In genomic region chr7:21051865-21052264, GRCh38 we compare ENCODE assay signal across 39 cellular contexts.
"Had no signal": no experiment of that assay in that cellular context is flagged by ENCODE, and none has a peak within 500 bp of the region (broad histone marks: within the 10 kb centered on the region; RNA-seq: fewer than 3 reads in every experiment).

No MANE protein-coding gene starts in this region.

- H3K27ac Mint-ChIP-seq: activated naive CD4-positive, alpha-beta T cell treated with anti-CD3 and anti-CD28 coated beads for 36 hours; activated naive CD4-positive, alpha-beta T cell treated with anti-CD3 and anti-CD28 coated beads, Interleukin-2, amount 10 ng/mL, durations not matched to agents 7 days and 5 days; activated naive CD4-positive, alpha-beta T cell treated with anti-CD3 and anti-CD28 coated beads, Interleukin-2, amount 50 U/mL, for 24 hours; activated naive CD4-positive, alpha-beta T cell treated with anti-CD3 and anti-CD28 coated beads, Interleukin-2, amount 50 U/mL, for 72 hours; activated naive CD8-positive, alpha-beta T cell; activated naive CD8-positive, alpha-beta T cell treated with anti-CD3 and anti-CD28 coated beads for 36 hours; activated naive CD8-positive, alpha-beta T cell treated with anti-CD3 and anti-CD28 coated beads, Interleukin-2, amount 10 ng/mL, durations not matched to agents 7 days and 5 days; activated naive CD8-positive, alpha-beta T cell treated with anti-CD3 and anti-CD28 coated beads, Interleukin-2, amount 50 U/mL, for 24 hours; activated T-cell treated with anti-CD3 and anti-CD28 coated beads, Interleukin-2, amount 50 U/mL, for 24 hours; activated T-cell treated with anti-CD3 and anti-CD28 coated beads, Interleukin-2, amount 50 U/mL, for 72 hours; activated T-helper 1 cell treated with anti-CD3 and anti-CD28 coated beads, Interleukin-12 subunit alpha, Interleukin-12 subunit beta, Interleukin-2, Interleukin-4 antibody, amounts not matched to agents 30 ng/mL and 10 ng/mL and 1 ng/mL, durations not matched to agents 14 hours and 24 hours and 36 hours; activated T-helper 17 cell treated with anti-CD3 and anti-CD28 coated beads, Interleukin-2, amount 50 U/mL, for 72 hours; activated T-helper 2 cell treated with anti-CD3 and anti-CD28 coated beads, Interferon-gamma antibody, Interleukin-2, Interleukin-4, amounts not matched to agents 10 μg/mL and 5 μg/mL and 100 μg/mL, durations not matched to agents 14 hours and 24 hours and 36 hours; brain had no signal

- H3K9me3 Mint-ChIP-seq: activated naive CD4-positive, alpha-beta T cell treated with anti-CD3 and anti-CD28 coated beads for 36 hours; activated naive CD4-positive, alpha-beta T cell treated with anti-CD3 and anti-CD28 coated beads, Interleukin-2, amount 10 ng/mL, durations not matched to agents 7 days and 5 days; activated naive CD4-positive, alpha-beta T cell treated with anti-CD3 and anti-CD28 coated beads, Interleukin-2, amount 50 U/mL, for 24 hours; activated naive CD4-positive, alpha-beta T cell treated with anti-CD3 and anti-CD28 coated beads, Interleukin-2, amount 50 U/mL, for 72 hours; activated naive CD8-positive, alpha-beta T cell treated with anti-CD3 and anti-CD28 coated beads for 36 hours; activated naive CD8-positive, alpha-beta T cell treated with anti-CD3 and anti-CD28 coated beads, Interleukin-2, amount 10 ng/mL, durations not matched to agents 7 days and 5 days; activated naive CD8-positive, alpha-beta T cell treated with anti-CD3 and anti-CD28 coated beads, Interleukin-2, amount 50 U/mL, for 24 hours; activated T-cell treated with anti-CD3 and anti-CD28 coated beads, Interleukin-2, amount 50 U/mL, for 24 hours; activated T-cell treated with anti-CD3 and anti-CD28 coated beads, Interleukin-2, amount 50 U/mL, for 4 hours; activated T-cell treated with anti-CD3 and anti-CD28 coated beads, Interleukin-2, amount 50 U/mL, for 72 hours; activated T-helper 1 cell treated with anti-CD3 and anti-CD28 coated beads, Interleukin-12 subunit alpha, Interleukin-12 subunit beta, Interleukin-2, Interleukin-4 antibody, amounts not matched to agents 30 ng/mL and 10 ng/mL and 1 ng/mL, durations not matched to agents 14 hours and 24 hours and 36 hours; activated T-helper 17 cell treated with anti-CD3 and anti-CD28 coated beads, Interleukin-2, amount 50 U/mL, for 72 hours; activated T-helper 2 cell treated with anti-CD3 and anti-CD28 coated beads, Interferon-gamma antibody, Interleukin-2, Interleukin-4, amounts not matched to agents 10 μg/mL and 5 μg/mL and 100 μg/mL, durations not matched to agents 14 hours and 24 hours and 36 hours; brain; central memory CD8-positive, alpha-beta T cell had no signal

- H3K27ac ChIP-seq: adrenal gland, ascending aorta, body of pancreas, brain microvascular endothelial cell, breast epithelium, cardiac muscle cell had no signal

- H3K36me3 Mint-ChIP-seq: activated naive CD4-positive, alpha-beta T cell treated with anti-CD3 and anti-CD28 coated beads, Interleukin-2, amount 10 ng/mL, durations not matched to agents 7 days and 5 days; activated naive CD4-positive, alpha-beta T cell treated with anti-CD3 and anti-CD28 coated beads, Interleukin-2, amount 50 U/mL, for 24 hours; activated naive CD4-positive, alpha-beta T cell treated with anti-CD3 and anti-CD28 coated beads, Interleukin-2, amount 50 U/mL, for 72 hours; activated naive CD8-positive, alpha-beta T cell; activated naive CD8-positive, alpha-beta T cell treated with anti-CD3 and anti-CD28 coated beads for 36 hours; activated naive CD8-positive, alpha-beta T cell treated with anti-CD3 and anti-CD28 coated beads, Interleukin-2, amount 10 ng/mL, durations not matched to agents 7 days and 5 days; brain had no signal

- ATAC-seq: activated naive CD4-positive, alpha-beta T cell treated with anti-CD3 and anti-CD28 coated beads, Interleukin-2, amount 50 U/mL, for 72 hours; activated naive CD8-positive, alpha-beta T cell treated with anti-CD3 and anti-CD28 coated beads, Interleukin-2, amount 50 U/mL, for 24 hours; activated T-cell treated with anti-CD3 and anti-CD28 coated beads, Interleukin-2, amount 50 U/mL, for 4 hours; activated T-cell treated with anti-CD3 and anti-CD28 coated beads, Interleukin-2, amount 50 U/mL, for 72 hours; activated T-helper 17 cell treated with anti-CD3 and anti-CD28 coated beads, Interleukin-2, amount 50 U/mL, for 72 hours; body of pancreas had no signal

- H3K4me3 Mint-ChIP-seq: activated naive CD4-positive, alpha-beta T cell treated with anti-CD3 and anti-CD28 coated beads for 36 hours; activated naive CD4-positive, alpha-beta T cell treated with anti-CD3 and anti-CD28 coated beads, Interleukin-2, amount 10 ng/mL, durations not matched to agents 7 days and 5 days; activated naive CD4-positive, alpha-beta T cell treated with anti-CD3 and anti-CD28 coated beads, Interleukin-2, amount 50 U/mL, for 24 hours; activated naive CD8-positive, alpha-beta T cell; activated naive CD8-positive, alpha-beta T cell treated with anti-CD3 and anti-CD28 coated beads for 36 hours; activated naive CD8-positive, alpha-beta T cell treated with anti-CD3 and anti-CD28 coated beads, Interleukin-2, amount 10 ng/mL, durations not matched to agents 7 days and 5 days; activated naive CD8-positive, alpha-beta T cell treated with anti-CD3 and anti-CD28 coated beads, Interleukin-2, amount 50 U/mL, for 24 hours; activated T-cell treated with anti-CD3 and anti-CD28 coated beads, Interleukin-2, amount 50 U/mL, for 24 hours; activated T-cell treated with anti-CD3 and anti-CD28 coated beads, Interleukin-2, amount 50 U/mL, for 4 hours; activated T-cell treated with anti-CD3 and anti-CD28 coated beads, Interleukin-2, amount 50 U/mL, for 72 hours; activated T-helper 1 cell treated with anti-CD3 and anti-CD28 coated beads, Interleukin-12 subunit alpha, Interleukin-12 subunit beta, Interleukin-2, Interleukin-4 antibody, amounts not matched to agents 30 ng/mL and 10 ng/mL and 1 ng/mL, durations not matched to agents 14 hours and 24 hours and 36 hours; activated T-helper 17 cell treated with anti-CD3 and anti-CD28 coated beads, Interleukin-2, amount 50 U/mL, for 72 hours; brain; central memory CD8-positive, alpha-beta T cell had no signal

- H3K9me3 ChIP-seq: adrenal gland, ascending aorta, body of pancreas, breast epithelium had no signal

- H3K4me3 ChIP-seq: adrenal gland, ascending aorta, body of pancreas, breast epithelium, cardiac muscle cell had no signal

- H3K27me3 ChIP-seq: ascending aorta, body of pancreas, brain microvascular endothelial cell, breast epithelium, cardiac muscle cell had no signal

- H3K27me3 Mint-ChIP-seq: activated naive CD4-positive, alpha-beta T cell treated with anti-CD3 and anti-CD28 coated beads, Interleukin-2, amount 10 ng/mL, durations not matched to agents 7 days and 5 days; activated naive CD4-positive, alpha-beta T cell treated with anti-CD3 and anti-CD28 coated beads, Interleukin-2, amount 50 U/mL, for 24 hours; activated naive CD8-positive, alpha-beta T cell treated with anti-CD3 and anti-CD28 coated beads for 36 hours; activated naive CD8-positive, alpha-beta T cell treated with anti-CD3 and anti-CD28 coated beads, Interleukin-2, amount 10 ng/mL, durations not matched to agents 7 days and 5 days; activated naive CD8-positive, alpha-beta T cell treated with anti-CD3 and anti-CD28 coated beads, Interleukin-2, amount 50 U/mL, for 24 hours had no signal

- H3K4me1 ChIP-seq: adrenal gland, ascending aorta, body of pancreas, breast epithelium had no signal

- H3K36me3 ChIP-seq: adrenal gland, ascending aorta, brain microvascular endothelial cell, breast epithelium, cardiac muscle cell had no signal

- DNase-seq: activated effector memory CD4-positive, alpha-beta T cell treated with anti-CD3 and anti-CD28 coated beads, Interleukin-2, amount 50 U/mL, for 16 hours; activated effector memory CD4-positive, alpha-beta T cell treated with Interleukin-2 at 50 U/mL for 16 hours; activated gamma-delta T cell; activated gamma-delta T cell treated with Interleukin-2 at 50 U/mL for 16 hours; activated naive CD4-positive, alpha-beta T cell; activated naive CD4-positive, alpha-beta T cell treated with anti-CD3 and anti-CD28 coated beads for 36 hours; activated naive CD4-positive, alpha-beta T cell treated with anti-CD3 and anti-CD28 coated beads, Interleukin-2, amount 10 ng/mL, durations not matched to agents 7 days and 5 days; activated naive CD4-positive, alpha-beta T cell treated with anti-CD3 and anti-CD28 coated beads, Interleukin-2, amount 50 U/mL, for 16 hours; activated naive CD4-positive, alpha-beta T cell treated with Interleukin-2 at 50 U/mL for 16 hours; activated naive CD8-positive, alpha-beta T cell treated with anti-CD3 and anti-CD28 coated beads for 36 hours; activated naive CD8-positive, alpha-beta T cell treated with anti-CD3 and anti-CD28 coated beads, Interleukin-2, amount 10 ng/mL, durations not matched to agents 7 days and 5 days; activated naive CD8-positive, alpha-beta T cell treated with anti-CD3 and anti-CD28 coated beads, Interleukin-2, amount 50 U/mL, for 24 hours; activated T-cell treated with anti-CD3 and anti-CD28 coated beads for 4 hours; activated T-cell treated with anti-CD3 and anti-CD28 coated beads, Interleukin-2, amount 50 U/mL, for 1 hour; activated T-cell treated with anti-CD3 and anti-CD28 coated beads, Interleukin-2, amount 50 U/mL, for 24 hours; activated T-cell treated with anti-CD3 and anti-CD28 coated beads, Interleukin-2, amount 50 U/mL, for 4 hours; activated T-cell treated with anti-CD3 and anti-CD28 coated beads, Interleukin-2, amount 50 U/mL, for 48 hours; activated T-cell treated with anti-CD3 and anti-CD28 coated beads, Interleukin-2, amount 50 U/mL, for 72 hours; adrenal gland; amniotic stem cell; amygdala; anterior cingulate cortex; aorta; body of pancreas; brain microvascular endothelial cell; caudate nucleus; central memory CD4-positive, alpha-beta T cell; cerebellar nuclear complex had no signal

- H3K4me1 Mint-ChIP-seq: activated naive CD4-positive, alpha-beta T cell treated with anti-CD3 and anti-CD28 coated beads, Interleukin-2, amount 10 ng/mL, durations not matched to agents 7 days and 5 days; activated naive CD4-positive, alpha-beta T cell treated with anti-CD3 and anti-CD28 coated beads, Interleukin-2, amount 50 U/mL, for 24 hours; activated naive CD8-positive, alpha-beta T cell treated with anti-CD3 and anti-CD28 coated beads for 36 hours; activated naive CD8-positive, alpha-beta T cell treated with anti-CD3 and anti-CD28 coated beads, Interleukin-2, amount 10 ng/mL, durations not matched to agents 7 days and 5 days; activated naive CD8-positive, alpha-beta T cell treated with anti-CD3 and anti-CD28 coated beads, Interleukin-2, amount 50 U/mL, for 24 hours; activated T-helper 17 cell treated with anti-CD3 and anti-CD28 coated beads, Interleukin-2, amount 50 U/mL, for 72 hours; central memory CD8-positive, alpha-beta T cell had no signal
